In genomic region chr1:73820843-73821242, GRCh38 we compare ENCODE assay signal across 17 cellular contexts.
A peak's percentile ranks its signal among the peaks of the same experiment; 100 is the strongest.
DNase-seq lines count a peak whose midpoint lies in the region; ATAC-seq and TF ChIP-seq lines count a peak whose summit lies in the region.
"Had no signal": no experiment of that assay in that cellular context is flagged by ENCODE, and none has a peak within 500 bp of the region (broad histone marks: within the 10 kb centered on the region; RNA-seq: fewer than 3 reads in every experiment).

No MANE protein-coding gene starts in this region.

- H3K27ac ChIP-seq in OCI-LY3 (ENCODE audit: low read length) (no peak overlapping the region), coronary artery (no peak overlapping the region), mammary epithelial cell (ENCODE audit: insufficient read depth, low read depth, low read length) (no peak overlapping the region)
- H3K27ac ChIP-seq: BLaER1 had no signal

- H2AFZ ChIP-seq in OCI-LY3 (ENCODE audit: low read depth, low read length) (no peak overlapping the region), mammary epithelial cell (ENCODE audit: low read depth, low read length) (no peak overlapping the region)

- TF ChIP-seq CTCF in OCI-LY3 (IDR thresholded peaks at IDR 0.05; ENCODE audit: low read depth, low read length) (no peak), coronary artery (IDR thresholded peaks at IDR 0.05) (no peak), mammary epithelial cell (conservative IDR thresholded peaks at IDR 0.05 in 1 of 2, IDR thresholded peaks at IDR 0.05 in 1 of 2; ENCODE audit: extremely low read depth in 1 of 2, insufficient read depth in 1 of 2, low read depth in 1 of 2, low read length in 2 of 2) (no peak)

- no peaks in the 10 kb centered on the region for H3K79me2 ChIP-seq in OCI-LY3 (ENCODE audit: low read length)
- no peaks in the 10 kb centered on the region for H3K79me2 ChIP-seq in mammary epithelial cell (ENCODE audit: insufficient read depth, low read length)

- in situ Hi-C loops in mammary epithelial cell (cut with MboI; ENCODE audit: low sequenced_read_pairs in 2 of 2) = no loop called here

- no peaks in the 10 kb centered on the region for H4K20me1 ChIP-seq in OCI-LY3 (ENCODE audit: insufficient read depth, low read length)
- H4K20me1 ChIP-seq in mammary epithelial cell (ENCODE audit: insufficient read depth, low read length) = no peaks in the 10 kb centered on the region
- H4K20me1 ChIP-seq: BLaER1 had no signal

- H3K9me3 ChIP-seq in OCI-LY3 (ENCODE audit: insufficient read depth, low read length) = peaks cover 3% of the 10 kb centered on the region; the same call in 1 of the 2 replicates
- no peaks in the 10 kb centered on the region for H3K9me3 ChIP-seq in mammary epithelial cell (replicated peaks; ENCODE audit: insufficient read depth, low read length)
- H3K9me3 ChIP-seq: BLaER1, HAP-1 had no signal

- H3K27me3 ChIP-seq in OCI-LY3 (ENCODE audit: low read depth, low read length) (no peaks in the 10 kb centered on the region), mammary epithelial cell (ENCODE audit: insufficient read depth, low read length) (no peaks in the 10 kb centered on the region)
- H3K27me3 ChIP-seq: BLaER1 had no signal

- H3K36me3 ChIP-seq in OCI-LY3 (replicated peaks; ENCODE audit: low read depth, low read length) = no peaks in the 10 kb centered on the region
- no peaks in the 10 kb centered on the region for H3K36me3 ChIP-seq in mammary epithelial cell (ENCODE audit: insufficient read depth, low read length)
- H3K36me3 ChIP-seq: BLaER1, HAP-1 had no signal

- peak overlapping the region; percentile 16; the same call in 1 of the 2 replicates for H3K4me2 ChIP-seq in OCI-LY3 (ENCODE audit: low read length)
- H3K4me2 ChIP-seq in mammary epithelial cell (ENCODE audit: insufficient read depth, low read depth, low read length) = no peak overlapping the region
- H3K4me2 ChIP-seq: BLaER1 had no signal

- intact Hi-C loops in mammary epithelial cell (cut with micrococcal nuclease) = no loop called here

- DNase-seq in NCI-H1048 (lab: John Stamatoyannopoulos, UW) (no peak), coronary artery (ENCODE audit: low spot score) (no peak), mammary epithelial cell (no peak)
- DNase-seq: CD8-positive, alpha-beta memory T cell; Kasumi-1; NCI-H1092; NCI-H2107; NCI-H226; NCI-H69; SHP77 treated with DMSO at 0.1 percent for 48 hours had no signal

- H3K4me3 ChIP-seq in OCI-LY3 (ENCODE audit: low read length) (no peak overlapping the region), coronary artery (no peak overlapping the region), mammary epithelial cell (replicated peaks in 1 of 3; ENCODE audit: insufficient read depth in 1 of 3, low read depth in 2 of 3, low read length in 3 of 3) (no peak overlapping the region)
- H3K4me3 ChIP-seq: BLaER1, HAP-1 had no signal

- dilution Hi-C loops in mammary epithelial cell (cut with HindIII; ENCODE audit: low sequenced_read_pairs) = loop anchor here (10.0 kb wide), 1 partner anchor 174 kb away; no protein-coding TSS in a partner anchor

- H3K9ac ChIP-seq in OCI-LY3 (ENCODE audit: low read length) = no peak overlapping the region
- no peak overlapping the region for H3K9ac ChIP-seq in mammary epithelial cell (ENCODE audit: insufficient read depth, low read length)
- H3K9ac ChIP-seq: BLaER1 had no signal

- H3K4me1 ChIP-seq in OCI-LY3 (ENCODE audit: low read length) (peaks cover 36% of the 10 kb centered on the region), mammary epithelial cell (ENCODE audit: insufficient read depth, low read length) (no peaks in the 10 kb centered on the region)
- H3K4me1 ChIP-seq: BLaER1, HAP-1 had no signal

- CTCF ChIA-PET in mammary epithelial cell (lab: Charles Lee; ENCODE audit: low non-redundant PET) = no interaction called here

- ATAC-seq in GM19035 (IDR thresholded peaks at IDR 0.05; ENCODE audit: unreplicated experiment) = peak; percentile 55
- peak; percentile 30 for ATAC-seq in HG02610 (IDR thresholded peaks at IDR 0.05; ENCODE audit: unreplicated experiment)
- peak; percentile 63 for ATAC-seq in HG03439 (IDR thresholded peaks at IDR 0.05; ENCODE audit: unreplicated experiment)
- no peak for ATAC-seq in GM19455 (IDR thresholded peaks at IDR 0.05; ENCODE audit: unreplicated experiment)

- WGBS in mammary epithelial cell (ENCODE audit: low coverage, missing lambda C conversion rate) = 100% methylated on average over 1 of the region's 1 CpG

- BruUV-seq in mammary epithelial cell (replicated peaks; lab: Mats Ljungman, UMichigan) = no TSS peak
